In genomic region chr6:87815449-87815848, GRCh38 we compare ENCODE assay signal across 1 cellular context.
TF ChIP-seq lines count a peak whose summit lies in the region.

No MANE protein-coding gene starts in this region.

TF ChIP-seq in HepG2, 621 proteins besides CTCF, POLR2A, EP300 and RAD21 (continued from another document):
- TF ChIP-seq E2F2 (CRISPR knock-in tag; IDR thresholded peaks at IDR 0.05; ENCODE audit: borderline replicate concordance) (no peak), ZNF331 (CRISPR knock-in tag; IDR thresholded peaks at IDR 0.05) (no peak), NFYC (CRISPR knock-in tag; IDR thresholded peaks at IDR 0.05) (peak; percentile 30; the same call in 1 of the 2 replicates), THAP11 (CRISPR knock-in tag; IDR thresholded peaks at IDR 0.05) (peak; percentile 71; the same call in 1 of the 2 replicates)
